Comparison of ENCODE assay signal across 1 cellular context in the genomic region with DNA sequence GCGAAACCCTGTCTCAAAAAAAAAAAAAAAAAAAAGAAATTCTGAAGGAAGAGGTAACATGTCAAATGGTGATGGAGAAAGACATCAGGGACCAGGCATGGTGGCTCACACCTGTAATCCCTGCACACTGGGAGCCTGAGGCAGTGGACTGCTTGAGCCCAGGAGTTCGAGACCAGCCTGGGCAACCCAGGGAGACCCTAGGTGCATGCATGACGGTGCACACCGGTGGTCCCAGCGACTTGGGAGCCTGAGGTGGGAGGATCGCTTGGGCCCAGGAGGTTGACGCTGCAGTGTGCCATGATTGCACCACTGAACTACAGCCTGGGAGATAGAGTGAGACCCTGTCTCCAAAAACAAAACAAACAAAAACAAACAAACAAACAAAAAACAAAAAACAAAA.
TF ChIP-seq lines count a peak whose summit lies in the region.

No MANE protein-coding gene starts in this region.

TF ChIP-seq in K562, 482 proteins besides CTCF, POLR2A, EP300 and RAD21:
- TF ChIP-seq HLTF (IDR thresholded peaks at IDR 0.05) (no peak), PTRF (tag; IDR thresholded peaks at IDR 0.05) (no peak), GTF3C2 (IDR thresholded peaks at IDR 0.05; ENCODE audit: borderline replicate concordance, extremely low read depth, insufficient read length) (no peak), ZNF551 (CRISPR knock-in tag; IDR thresholded peaks at IDR 0.05) (no peak), TRIM25 (IDR thresholded peaks at IDR 0.05; ENCODE audit: borderline replicate concordance) (no peak), SNRNP70 (optimal IDR thresholded peaks at IDR 0.05; ENCODE audit: low read depth, low read length) (no peak), SIN3A (IDR thresholded peaks at IDR 0.05; ENCODE audit: borderline replicate concordance in 2 of 2, control insufficient read depth in 1 of 2, low read depth in 2 of 2, low read length in 2 of 2) (no peak), E2F3 (CRISPR knock-in tag; IDR thresholded peaks at IDR 0.05) (no peak), KDM5B (IDR thresholded peaks at IDR 0.05; ENCODE audit: insufficient replicate concordance, low read depth, low read length) (no peak), PCBP1 (IDR thresholded peaks at IDR 0.05; ENCODE audit: low read depth, low read length, poor library complexity, severe bottlenecking) (no peak), RBM14 (IDR thresholded peaks at IDR 0.05; ENCODE audit: borderline replicate concordance, insufficient read depth, low read depth, low read length) (no peak), WHSC1 (IDR thresholded peaks at IDR 0.05; ENCODE audit: low read length) (no peak), HEY1 (CRISPR knock-in tag; IDR thresholded peaks at IDR 0.05; ENCODE audit: borderline replicate concordance) (no peak), ZNF212 (CRISPR knock-in tag; IDR thresholded peaks at IDR 0.05) (no peak), NELFE (IDR thresholded peaks at IDR 0.05; ENCODE audit: insufficient read depth, insufficient read length) (no peak), ZNF3 (CRISPR knock-in tag; IDR thresholded peaks at IDR 0.05) (no peak)
